9 cellular contexts compared by ENCODE assay signal in genomic region chr7:116592445-116592844, GRCh38.
DNase-seq lines count a peak whose midpoint lies in the region; ATAC-seq and TF ChIP-seq lines count a peak whose summit lies in the region.
"Had no signal": no experiment of that assay in that cellular context is flagged by ENCODE, and none has a peak within 500 bp of the region (broad histone marks: within the 10 kb centered on the region; RNA-seq: fewer than 3 reads in every experiment).

No MANE protein-coding gene starts in this region.

- H3K27me3 ChIP-seq in PC-3 (ENCODE audit: low read length) = no peaks in the 10 kb centered on the region

- CTCF ChIA-PET in PC-3 (lab: Charles Lee) = interaction anchor here (0.8 to 1.7 kb wide), 2 partner anchors 79 to 218 kb away, joined by 4 to 7 read pairs; partner anchors contain the start of gene MET

- peak; percentile 18; the same call in 1 of the 2 replicates for ATAC-seq in PC-3
- ATAC-seq in GM19452 (IDR thresholded peaks at IDR 0.05; ENCODE audit: unreplicated experiment) = no peak
- ATAC-seq in GM18867 (IDR thresholded peaks at IDR 0.05; ENCODE audit: unreplicated experiment) = no peak
- ATAC-seq in GM19455 (IDR thresholded peaks at IDR 0.05; ENCODE audit: unreplicated experiment) = no peak

- DNase-seq in CMK (ENCODE audit: low read depth) (peak; percentile 63), PC-3 (no peak), glomerular visceral epithelial cell (ENCODE audit: extremely low spot score) (peak; percentile 56), progenitor cell of endocrine pancreas (ENCODE audit: low spot score, unreplicated experiment) (no peak), GOT3 (lab: John Stamatoyannopoulos, UW) (no peak)

- peaks cover 4% of the 10 kb centered on the region for H3K27me3 Mint-ChIP-seq in progenitor cell of endocrine pancreas

- peak overlapping the region; percentile 83 for H3K4me2 ChIP-seq in PC-3 (ENCODE audit: low read length)

- no peaks in the 10 kb centered on the region for H3F3A ChIP-seq in PC-3 (ENCODE audit: low read length, unreplicated experiment)

- intact Hi-C loops in PC-3 (cut with micrococcal nuclease) = no loop called here

- peak overlapping the region; percentile 11 for H3K27ac Mint-ChIP-seq in progenitor cell of endocrine pancreas
- H3K27ac Mint-ChIP-seq: activated T-helper 1 cell treated with anti-CD3 and anti-CD28 coated beads, Interleukin-12 subunit alpha, Interleukin-12 subunit beta, Interleukin-2, Interleukin-4 antibody, amounts not matched to agents 30 ng/mL and 10 ng/mL and 1 ng/mL, durations not matched to agents 14 hours and 24 hours and 36 hours had no signal

- no peaks in the 10 kb centered on the region for H3K36me3 ChIP-seq in PC-3 (ENCODE audit: low read depth, low read length)

- peaks cover 26% of the 10 kb centered on the region for H3K4me1 ChIP-seq in PC-3 (ENCODE audit: insufficient read depth, low read length)

- peak overlapping the region; percentile 15; the same call in 1 of the 2 replicates for H2AFZ ChIP-seq in PC-3 (ENCODE audit: low read length)

- H3K4me1 Mint-ChIP-seq in progenitor cell of endocrine pancreas (ENCODE audit: low read depth) = peaks cover 27% of the 10 kb centered on the region

- no peaks in the 10 kb centered on the region for H3K9me2 ChIP-seq in PC-3 (replicated peaks; ENCODE audit: low read length)

- H4K20me1 ChIP-seq in PC-3 (ENCODE audit: low read length) = no peaks in the 10 kb centered on the region

- H3K27ac ChIP-seq in PC-3 (ENCODE audit: low read length) = no peak overlapping the region

- H3K4me3 Mint-ChIP-seq in progenitor cell of endocrine pancreas (ENCODE audit: low read depth) = no peak overlapping the region
- H3K4me3 Mint-ChIP-seq: activated T-helper 1 cell treated with anti-CD3 and anti-CD28 coated beads, Interleukin-12 subunit alpha, Interleukin-12 subunit beta, Interleukin-2, Interleukin-4 antibody, amounts not matched to agents 30 ng/mL and 10 ng/mL and 1 ng/mL, durations not matched to agents 14 hours and 24 hours and 36 hours had no signal

- no peaks in the 10 kb centered on the region for H3K36me3 Mint-ChIP-seq in progenitor cell of endocrine pancreas (ENCODE audit: insufficient read depth)

- POLR2A ChIA-PET in PC-3 (lab: Charles Lee; ENCODE audit: unreplicated experiment) = interaction anchor here (0.7 kb wide), 1 partner anchor 179 kb away, joined by 4 read pairs; no protein-coding TSS in a partner anchor

- no peak overlapping the region for H3K4me3 ChIP-seq in PC-3 (ENCODE audit: low read length)

- H3K9me3 Mint-ChIP-seq in progenitor cell of endocrine pancreas (ENCODE audit: low read depth) = no peaks in the 10 kb centered on the region
- H3K9me3 Mint-ChIP-seq: activated T-helper 1 cell treated with anti-CD3 and anti-CD28 coated beads, Interleukin-12 subunit alpha, Interleukin-12 subunit beta, Interleukin-2, Interleukin-4 antibody, amounts not matched to agents 30 ng/mL and 10 ng/mL and 1 ng/mL, durations not matched to agents 14 hours and 24 hours and 36 hours had no signal

- no peaks in the 10 kb centered on the region for H3K9me3 ChIP-seq in PC-3 (ENCODE audit: low read length)

- no TSS peak for BruUV-seq in PC-3 (replicated peaks; lab: Mats Ljungman, UMichigan)

- H3K9ac ChIP-seq in PC-3 (ENCODE audit: low read length) = no peak overlapping the region

- TF ChIP-seq CTCF in PC-3 (conservative IDR thresholded peaks at IDR 0.05; ENCODE audit: low read depth, low read length) = no peak
- no peak for TF ChIP-seq CTCF in progenitor cell of endocrine pancreas (IDR thresholded peaks at IDR 0.05; ENCODE audit: unreplicated experiment)

- no peaks in the 10 kb centered on the region for H3K79me2 ChIP-seq in PC-3 (ENCODE audit: low read length)

Comparison
In these comparisons a context has a peak if more than half of its experiments do, and no peak if none do; other contexts are left out.
1. DNase-seq: peak in CMK (single experiment) and glomerular visceral epithelial cell (single experiment); none in PC-3 (single experiment), progenitor cell of endocrine pancreas (single experiment) and GOT3 (single experiment).